ENCODE assay signal across 23 cellular contexts in the genomic region with DNA sequence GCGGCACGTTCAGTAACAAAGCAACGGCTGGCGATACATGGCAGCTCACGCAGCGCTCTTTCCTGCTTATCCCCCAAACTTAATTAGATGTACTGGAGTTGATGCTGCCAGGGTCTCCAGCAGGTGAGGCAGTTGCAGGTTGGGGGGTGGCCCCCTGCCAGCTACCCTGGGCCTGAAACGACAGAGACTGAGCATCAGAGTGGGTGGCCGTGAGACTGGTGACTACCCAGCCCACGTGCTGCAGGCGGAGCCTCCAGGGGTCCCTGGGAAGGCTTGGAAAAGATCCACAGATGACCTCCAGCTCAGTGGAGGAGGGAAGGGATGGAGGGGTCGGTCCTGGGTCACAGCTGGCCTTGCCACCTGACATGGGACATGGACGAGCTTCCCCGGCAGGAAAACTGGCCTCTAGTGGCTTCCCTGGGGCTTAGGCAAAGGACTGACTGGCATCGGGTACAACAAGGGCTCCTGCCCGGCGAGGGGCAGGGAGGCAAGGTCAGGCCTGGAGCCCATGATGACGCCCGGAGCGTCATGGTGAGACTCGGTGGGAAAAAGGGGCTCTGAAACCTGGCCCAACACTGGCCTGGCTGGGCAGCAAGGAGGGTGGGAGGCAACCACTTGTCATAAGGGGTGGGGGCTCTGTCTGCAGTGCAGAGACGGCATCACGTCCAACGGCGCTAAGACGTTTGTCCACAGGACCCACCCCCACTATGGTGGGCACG. TPM values are rescaled to one million over a fixed set of nuclear protein-coding genes. Genes with fewer than 3 reads are reported as not detected.
DNase-seq lines count a peak whose midpoint lies in the region; ATAC-seq, FAIRE-seq and TF ChIP-seq lines count a peak whose summit lies in the region.
"Had no signal": no experiment of that assay in that cellular context is flagged by ENCODE, and none has a peak within 500 bp of the region (broad histone marks: within the 10 kb centered on the region; RNA-seq: fewer than 3 reads in every experiment).

No MANE protein-coding gene starts in this region.

- ATAC-seq in activated CD8-positive, alpha-beta T cell treated with anti-CD3 and anti-CD28 coated beads, Interleukin-2, amount 10 ng/mL, durations not matched to agents 7 days and 5 days, result no peak
- no peak for ATAC-seq in activated CD8-positive, alpha-beta T cell treated with anti-CD3 and anti-CD28 coated beads for 36 hours
- no peak for ATAC-seq in CD8-positive, alpha-beta T cell
- no peak for ATAC-seq in foreskin keratinocyte

- H3K9ac ChIP-seq in neural progenitor cell, result no peak overlapping the region

- H3K36me3 Mint-ChIP-seq in activated CD8-positive, alpha-beta T cell treated with anti-CD3 and anti-CD28 coated beads, Interleukin-2, amount 10 ng/mL, durations not matched to agents 7 days and 5 days (ENCODE audit: low read depth), result peaks cover 49% of the 10 kb centered on the region
- H3K36me3 Mint-ChIP-seq in activated CD8-positive, alpha-beta T cell treated with anti-CD3 and anti-CD28 coated beads for 36 hours (ENCODE audit: low read depth), result peaks cover 13% of the 10 kb centered on the region
- peaks cover 53% of the 10 kb centered on the region for H3K36me3 Mint-ChIP-seq in CD8-positive, alpha-beta T cell
- H3K36me3 Mint-ChIP-seq in brain, result peaks cover 48% of the 10 kb centered on the region
- peaks cover 17% of the 10 kb centered on the region for H3K36me3 Mint-ChIP-seq in neural progenitor cell

- peaks cover 8% of the 10 kb centered on the region for H3K4me1 ChIP-seq in CD8-positive, alpha-beta T cell (ENCODE audit: insufficient read depth, low read length)
- no peaks in the 10 kb centered on the region for H3K4me1 ChIP-seq in neural progenitor cell
- no peaks in the 10 kb centered on the region for H3K4me1 ChIP-seq in foreskin keratinocyte

- no peak for FAIRE-seq in HTR-8/SVneo (lab: Jason Lieb, UNC)
- FAIRE-seq: GM12878, GM19239 had no signal

- no peak overlapping the region for H3K4me2 ChIP-seq in neural progenitor cell
- H3K4me2 ChIP-seq: GM23338, PC-9 had no signal

- intact Hi-C loops in activated CD8-positive, alpha-beta T cell treated with anti-CD3 and anti-CD28 coated beads for 36 hours (cut with micrococcal nuclease), result no loop called here
- intact Hi-C loops in CD8-positive, alpha-beta T cell (cut with DNase I, micrococcal nuclease), result loop anchor here in 1 of 2 experiments (2.0 kb wide), 1 partner anchor 57 kb away; a partner anchor contains a TSS

- H3K4me3 ChIP-seq in CD8-positive, alpha-beta T cell (ENCODE audit: low read depth, low read length), result no peak overlapping the region
- H3K4me3 ChIP-seq in neural progenitor cell, result no peak overlapping the region
- H3K4me3 ChIP-seq: GM12878, GM23338, PC-9 had no signal

- CTCF ChIA-PET in activated CD8-positive, alpha-beta T cell treated with anti-CD3 and anti-CD28 coated beads, Interleukin-2, amount 10 ng/mL, durations not matched to agents 7 days and 5 days (lab: Charles Lee), result interaction anchor here (1.2 kb wide), 1 partner anchor 9 kb away, joined by 3 read pairs; no protein-coding TSS in a partner anchor
- CTCF ChIA-PET in activated CD8-positive, alpha-beta T cell treated with anti-CD3 and anti-CD28 coated beads for 36 hours (lab: Charles Lee), result interaction anchor here (0.8 to 2.4 kb wide), 6 partner anchors 8 to 89 kb away, joined by 3 to 10 read pairs (median 4); a partner anchor contains a TSS
- CTCF ChIA-PET in CD8-positive, alpha-beta T cell (lab: Charles Lee), result interaction anchor here (2.5 to 5.7 kb wide), 2 partner anchors 10 to 82 kb away, joined by 15 to 26 read pairs; a partner anchor contains a TSS

- no peak overlapping the region for H2AFZ ChIP-seq in neural progenitor cell (replicated peaks)
- H2AFZ ChIP-seq: GM23338, PC-9 had no signal

- no peak for DNase-seq in activated CD8-positive, alpha-beta T cell treated with anti-CD3 and anti-CD28 coated beads, Interleukin-2, amount 10 ng/mL, durations not matched to agents 7 days and 5 days
- DNase-seq in activated CD8-positive, alpha-beta T cell treated with anti-CD3 and anti-CD28 coated beads for 36 hours, result no peak
- no peak for DNase-seq in CD8-positive, alpha-beta T cell
- no peak for DNase-seq in neural progenitor cell (ENCODE audit: low spot score)
- no peak for DNase-seq in AG08396 (ENCODE audit: low spot score)
- no peak for DNase-seq in foreskin keratinocyte
- DNase-seq in HTR-8/SVneo (ENCODE audit: insufficient read length, low spot score), result no peak
- DNase-seq: DMS153, GF-D8, HCEC 1CT, MM.1S, NCI-H1092, NCI-H1436 treated with DMSO at 0.1 percent for 48 hours, NCI-H2029 treated with DMSO at 0.1 percent for 48 hours, NCI-H2171, NCI-H526, PC-9 had no signal

- POLR2A ChIA-PET in activated CD8-positive, alpha-beta T cell treated with anti-CD3 and anti-CD28 coated beads, Interleukin-2, amount 10 ng/mL, durations not matched to agents 7 days and 5 days (lab: Charles Lee), result interaction anchor here (0.8 kb wide), 1 partner anchor 55 kb away, joined by 3 read pairs; no protein-coding TSS in a partner anchor
- POLR2A ChIA-PET in activated CD8-positive, alpha-beta T cell treated with anti-CD3 and anti-CD28 coated beads for 36 hours (lab: Charles Lee), result no interaction called here
- POLR2A ChIA-PET in CD8-positive, alpha-beta T cell (lab: Charles Lee), result no interaction called here

- peaks cover 22% of the 10 kb centered on the region for H3K4me1 Mint-ChIP-seq in activated CD8-positive, alpha-beta T cell treated with anti-CD3 and anti-CD28 coated beads, Interleukin-2, amount 10 ng/mL, durations not matched to agents 7 days and 5 days (ENCODE audit: low read depth)
- H3K4me1 Mint-ChIP-seq in activated CD8-positive, alpha-beta T cell treated with anti-CD3 and anti-CD28 coated beads for 36 hours (ENCODE audit: low read depth), result no peaks in the 10 kb centered on the region
- H3K4me1 Mint-ChIP-seq in CD8-positive, alpha-beta T cell (ENCODE audit: low read depth), result peaks cover 18% of the 10 kb centered on the region
- H3K4me1 Mint-ChIP-seq in brain, result no peaks in the 10 kb centered on the region
- H3K4me1 Mint-ChIP-seq in neural progenitor cell, result no peaks in the 10 kb centered on the region

- no peaks in the 10 kb centered on the region for H3K27me3 Mint-ChIP-seq in activated CD8-positive, alpha-beta T cell treated with anti-CD3 and anti-CD28 coated beads, Interleukin-2, amount 10 ng/mL, durations not matched to agents 7 days and 5 days (ENCODE audit: low read depth)
- H3K27me3 Mint-ChIP-seq in activated CD8-positive, alpha-beta T cell treated with anti-CD3 and anti-CD28 coated beads for 36 hours, result no peaks in the 10 kb centered on the region
- no peaks in the 10 kb centered on the region for H3K27me3 Mint-ChIP-seq in CD8-positive, alpha-beta T cell (ENCODE audit: low read depth)
- H3K27me3 Mint-ChIP-seq in brain (peaks cover 5% of the 10 kb centered on the region), neural progenitor cell (ENCODE audit: insufficient read depth, low read depth) (peaks cover 5% of the 10 kb centered on the region)
- H3K27me3 Mint-ChIP-seq: CD4-positive, alpha-beta T cell had no signal

- H3K79me2 ChIP-seq in neural progenitor cell (ENCODE audit: low read depth), result no peaks in the 10 kb centered on the region

- no peak overlapping the region for H3K27ac ChIP-seq in CD8-positive, alpha-beta T cell (ENCODE audit: low read depth, low read length)
- H3K27ac ChIP-seq in neural progenitor cell (no peak overlapping the region), foreskin keratinocyte (no peak overlapping the region)
- H3K27ac ChIP-seq: PC-9, RWPE1 had no signal

- no peaks in the 10 kb centered on the region for H4K20me1 ChIP-seq in neural progenitor cell (ENCODE audit: low read depth)

- no peak overlapping the region for H3K4me3 Mint-ChIP-seq in activated CD8-positive, alpha-beta T cell treated with anti-CD3 and anti-CD28 coated beads, Interleukin-2, amount 10 ng/mL, durations not matched to agents 7 days and 5 days
- no peak overlapping the region for H3K4me3 Mint-ChIP-seq in activated CD8-positive, alpha-beta T cell treated with anti-CD3 and anti-CD28 coated beads for 36 hours
- peak overlapping the region; percentile 22 for H3K4me3 Mint-ChIP-seq in CD8-positive, alpha-beta T cell
- H3K4me3 Mint-ChIP-seq in brain (no peak overlapping the region), neural progenitor cell (no peak overlapping the region)
- H3K4me3 Mint-ChIP-seq: CD4-positive, alpha-beta T cell; GM23338 had no signal

- peak overlapping the region; percentile 43 for H3K27ac Mint-ChIP-seq in activated CD8-positive, alpha-beta T cell treated with anti-CD3 and anti-CD28 coated beads, Interleukin-2, amount 10 ng/mL, durations not matched to agents 7 days and 5 days
- no peak overlapping the region for H3K27ac Mint-ChIP-seq in activated CD8-positive, alpha-beta T cell treated with anti-CD3 and anti-CD28 coated beads for 36 hours
- H3K27ac Mint-ChIP-seq in CD8-positive, alpha-beta T cell, result no peak overlapping the region
- H3K27ac Mint-ChIP-seq in brain, result peak overlapping the region in 3 of 5 experiments; percentile 29 to 72 (median 55)
- H3K27ac Mint-ChIP-seq in neural progenitor cell, result peak overlapping the region; percentile 37
- H3K27ac Mint-ChIP-seq: GM23338 had no signal

- no peaks in the 10 kb centered on the region for H3K9me3 ChIP-seq in CD8-positive, alpha-beta T cell (ENCODE audit: low read length)
- no peaks in the 10 kb centered on the region for H3K9me3 ChIP-seq in neural progenitor cell (ENCODE audit: low read depth)

- TF ChIP-seq CTCF in activated CD8-positive, alpha-beta T cell treated with anti-CD3 and anti-CD28 coated beads for 36 hours (IDR thresholded peaks at IDR 0.05), result no peak
- no peak for TF ChIP-seq CTCF in CD8-positive, alpha-beta T cell (IDR thresholded peaks at IDR 0.05)
- no peak for TF ChIP-seq CTCF in brain (conservative IDR thresholded peaks at IDR 0.05)
- TF ChIP-seq CTCF in neural progenitor cell (IDR thresholded peaks at IDR 0.05), result no peak
- no peak for TF ChIP-seq CTCF in foreskin keratinocyte (conservative IDR thresholded peaks at IDR 0.05)

- H3K27me3 ChIP-seq in CD8-positive, alpha-beta T cell (ENCODE audit: insufficient read depth, low read length), result no peaks in the 10 kb centered on the region
- H3K27me3 ChIP-seq in neural progenitor cell (no peaks in the 10 kb centered on the region), foreskin keratinocyte (no peaks in the 10 kb centered on the region)

- H3F3A ChIP-seq in neural progenitor cell (ENCODE audit: low read depth), result no peaks in the 10 kb centered on the region

- H3K9me3 Mint-ChIP-seq in activated CD8-positive, alpha-beta T cell treated with anti-CD3 and anti-CD28 coated beads, Interleukin-2, amount 10 ng/mL, durations not matched to agents 7 days and 5 days (ENCODE audit: insufficient read depth), result no peaks in the 10 kb centered on the region
- H3K9me3 Mint-ChIP-seq in activated CD8-positive, alpha-beta T cell treated with anti-CD3 and anti-CD28 coated beads for 36 hours, result no peaks in the 10 kb centered on the region
- H3K9me3 Mint-ChIP-seq in CD8-positive, alpha-beta T cell, result no peaks in the 10 kb centered on the region
- H3K9me3 Mint-ChIP-seq in brain, result peaks cover 0 to 4% (median 0%) of the 10 kb centered on the region in 5 experiments
- no peaks in the 10 kb centered on the region for H3K9me3 Mint-ChIP-seq in neural progenitor cell
- H3K9me3 Mint-ChIP-seq: CD4-positive, alpha-beta T cell; GM23338 had no signal

- no peaks in the 10 kb centered on the region for H3K36me3 ChIP-seq in CD8-positive, alpha-beta T cell (ENCODE audit: insufficient read depth, low read length)
- H3K36me3 ChIP-seq in neural progenitor cell, result no peaks in the 10 kb centered on the region

RNA-seq across cellular contexts. Expression of a gene that starts 24.0 kb away (rescaled TPM):
- total RNA-seq in activated CD8-positive, alpha-beta T cell treated with anti-CD3 and anti-CD28 coated beads, Interleukin-2, amount 10 ng/mL, durations not matched to agents 7 days and 5 days, result under 1 TPM; 0.16 to 0.24 TPM
- under 1 TPM; 0.31 to 0.32 TPM for total RNA-seq in activated CD8-positive, alpha-beta T cell treated with anti-CD3 and anti-CD28 coated beads for 36 hours
- under 1 TPM; 0.71 to 0.81 TPM for total RNA-seq in CD8-positive, alpha-beta T cell
- polyA plus RNA-seq in brain (ENCODE audit: insufficient read depth, low read depth, low replicate concordance), result 6.1 TPM
- 1.0 and 3.3 TPM in 2 replicates for total RNA-seq in neural progenitor cell (ENCODE audit: low replicate concordance)
- total RNA-seq in foreskin keratinocyte, result 0.21 and 0.24 TPM in 2 replicates
- 0.08 and 0.12 TPM in 2 replicates for polyA plus RNA-seq in foreskin keratinocyte

RNA-seq across cellular contexts. Expression of a gene that starts 33.4 kb away (rescaled TPM):
- total RNA-seq in activated CD8-positive, alpha-beta T cell treated with anti-CD3 and anti-CD28 coated beads, Interleukin-2, amount 10 ng/mL, durations not matched to agents 7 days and 5 days, result 10 to 100 TPM; 10.0 to 10.6 TPM
- total RNA-seq in activated CD8-positive, alpha-beta T cell treated with anti-CD3 and anti-CD28 coated beads for 36 hours, result 1 to 10 TPM; 7.4 to 8.1 TPM
- total RNA-seq in CD8-positive, alpha-beta T cell, result 1 to 10 TPM; 3.4 to 4.3 TPM
- polyA plus RNA-seq in brain (ENCODE audit: insufficient read depth, low read depth, low replicate concordance) (18.9 TPM), foreskin keratinocyte (0.65 and 0.66 TPM in 2 replicates)
- total RNA-seq in neural progenitor cell (ENCODE audit: low replicate concordance) (2.6 and 5.1 TPM in 2 replicates), foreskin keratinocyte (0.35 and 0.51 TPM in 2 replicates)

RNA-seq across cellular contexts. Expression of a gene that starts 46.1 kb away (rescaled TPM):
- total RNA-seq in activated CD8-positive, alpha-beta T cell treated with anti-CD3 and anti-CD28 coated beads, Interleukin-2, amount 10 ng/mL, durations not matched to agents 7 days and 5 days, result 100 to 1,000 TPM; 388 to 413 TPM
- 100 to 1,000 TPM; 298 to 310 TPM for total RNA-seq in activated CD8-positive, alpha-beta T cell treated with anti-CD3 and anti-CD28 coated beads for 36 hours
- total RNA-seq in CD8-positive, alpha-beta T cell, result 100 to 1,000 TPM; 151 to 166 TPM
- 379 TPM for polyA plus RNA-seq in brain (ENCODE audit: insufficient read depth, low read depth, low replicate concordance)
- 78.6 and 108 TPM in 2 replicates for total RNA-seq in neural progenitor cell (ENCODE audit: low replicate concordance)
- 260 and 261 TPM in 2 replicates for total RNA-seq in foreskin keratinocyte
- 259 and 301 TPM in 2 replicates for polyA plus RNA-seq in foreskin keratinocyte

RNA-seq across cellular contexts. Expression of a gene that starts 46.8 kb away (rescaled TPM):
- 1 to 10 TPM; 3.4 to 3.9 TPM for total RNA-seq in activated CD8-positive, alpha-beta T cell treated with anti-CD3 and anti-CD28 coated beads, Interleukin-2, amount 10 ng/mL, durations not matched to agents 7 days and 5 days
- total RNA-seq in activated CD8-positive, alpha-beta T cell treated with anti-CD3 and anti-CD28 coated beads for 36 hours, result 1 to 10 TPM; 3.4 to 4.9 TPM
- 1 to 10 TPM; 3.6 to 3.7 TPM for total RNA-seq in CD8-positive, alpha-beta T cell
- polyA plus RNA-seq in brain (ENCODE audit: insufficient read depth, low read depth, low replicate concordance) (2.7 TPM), foreskin keratinocyte (0.34 and 0.38 TPM in 2 replicates)
- total RNA-seq in neural progenitor cell (ENCODE audit: low replicate concordance) (4.6 and 7.0 TPM in 2 replicates), foreskin keratinocyte (0.44 and 0.53 TPM in 2 replicates)

RNA-seq across cellular contexts. Expression of a gene that starts 56.4 kb away (rescaled TPM):
- 10 to 100 TPM; 33.8 to 34.1 TPM for total RNA-seq in activated CD8-positive, alpha-beta T cell treated with anti-CD3 and anti-CD28 coated beads, Interleukin-2, amount 10 ng/mL, durations not matched to agents 7 days and 5 days
- total RNA-seq in activated CD8-positive, alpha-beta T cell treated with anti-CD3 and anti-CD28 coated beads for 36 hours, result 10 to 100 TPM; 13.8 to 15.6 TPM
- 10 to 100 TPM; 44.4 to 48.8 TPM for total RNA-seq in CD8-positive, alpha-beta T cell
- polyA plus RNA-seq in brain (ENCODE audit: insufficient read depth, low read depth, low replicate concordance), result 5.2 TPM
- total RNA-seq in neural progenitor cell (ENCODE audit: low replicate concordance), result 3.2 and 4.8 TPM in 2 replicates
- total RNA-seq in foreskin keratinocyte, result 1.9 and 2.3 TPM in 2 replicates
- 3.1 and 3.2 TPM in 2 replicates for polyA plus RNA-seq in foreskin keratinocyte

Comparison
In these comparisons a context has a peak if more than half of its experiments do, and no peak if none do; other contexts are left out.
1. H3K27ac Mint-ChIP-seq: peak in activated CD8-positive, alpha-beta T cell treated with anti-CD3 and anti-CD28 coated beads, Interleukin-2, amount 10 ng/mL, durations not matched to agents 7 days and 5 days (single experiment), brain (3 of 5) and neural progenitor cell (single experiment); none in activated CD8-positive, alpha-beta T cell treated with anti-CD3 and anti-CD28 coated beads for 36 hours (single experiment) and CD8-positive, alpha-beta T cell (single experiment).